9 cellular contexts compared by ENCODE assay signal in the genomic region with DNA sequence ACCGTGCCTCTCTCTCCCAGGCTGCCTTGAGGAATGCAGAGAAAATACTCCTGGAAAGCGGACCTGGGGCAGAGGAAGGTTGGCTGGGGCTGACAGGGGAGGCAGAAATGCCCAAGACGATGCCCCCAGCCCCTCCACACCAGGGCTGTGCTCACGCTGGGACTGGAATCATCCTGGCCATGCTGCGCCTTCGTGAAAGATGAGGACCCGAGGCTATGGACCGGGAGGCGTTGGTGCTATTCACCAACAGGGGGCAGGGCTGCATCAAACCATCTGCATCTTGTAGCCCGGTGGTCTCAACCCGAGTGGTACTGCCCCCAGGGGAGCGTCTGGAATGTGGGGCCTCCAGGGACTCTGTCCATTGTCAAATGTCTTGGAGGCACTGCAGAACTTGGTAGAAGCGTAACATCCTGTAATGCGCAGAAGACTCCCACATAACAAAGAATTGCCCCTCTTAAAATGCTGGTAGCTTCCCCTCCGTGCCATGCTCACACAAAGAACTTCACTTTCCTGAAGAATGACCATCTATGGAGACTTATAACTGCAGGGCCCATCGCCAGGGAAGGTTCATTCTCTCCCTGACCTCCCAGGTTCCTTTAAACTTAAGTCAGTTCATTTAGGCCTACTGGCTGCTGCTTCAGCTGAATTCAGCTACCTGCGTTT.
DNase-seq lines count a peak whose midpoint lies in the region; ATAC-seq, FAIRE-seq and TF ChIP-seq lines count a peak whose summit lies in the region.
"Had no signal": no experiment of that assay in that cellular context is flagged by ENCODE, and none has a peak within 500 bp of the region (broad histone marks: within the 10 kb centered on the region; RNA-seq: fewer than 3 reads in every experiment).

No MANE protein-coding gene starts in this region.

- no peaks in the 10 kb centered on the region for H3K9me3 ChIP-seq in BE2C

- H3K4me1 ChIP-seq in BE2C: peaks cover 6% of the 10 kb centered on the region; the same call in 1 of the 2 replicates

- H3K27me3 ChIP-seq in BE2C: no peaks in the 10 kb centered on the region

- ATAC-seq in HG02678 (IDR thresholded peaks at IDR 0.05; ENCODE audit: unreplicated experiment) (no peak), GM19328 (IDR thresholded peaks at IDR 0.05; ENCODE audit: unreplicated experiment) (no peak)

- no peak for FAIRE-seq in GM18507 (lab: Jason Lieb, UNC)
- FAIRE-seq: colon had no signal

- DNase-seq in BE2C (peak; percentile 67), GM18507 (ENCODE audit: extremely low spot score, insufficient read length, low read depth) (peak; percentile 12), UCSD-AML1 (lab: John Stamatoyannopoulos, UW; ENCODE audit: unreplicated experiment) (peak; percentile 24), iris pigment epithelial cell (ENCODE audit: low read depth) (peak; percentile 9), NCI-H2171 (lab: John Stamatoyannopoulos, UW) (no peak), COR-L47 (lab: John Stamatoyannopoulos, UW) (no peak)

- H3K36me3 ChIP-seq in BE2C: no peaks in the 10 kb centered on the region

- H3K4me3 ChIP-seq in BE2C (ENCODE audit: low read depth, low read length): no peak overlapping the region

- peak; percentile 69 for TF ChIP-seq CTCF in BE2C (IDR thresholded peaks at IDR 0.05; ENCODE audit: low read depth, low read length)

Comparison
In these comparisons a context has a peak if more than half of its experiments do, and no peak if none do; other contexts are left out.
1. DNase-seq: peak in BE2C (single experiment), GM18507 (single experiment), UCSD-AML1 (single experiment) and iris pigment epithelial cell (single experiment); none in NCI-H2171 (single experiment) and COR-L47 (single experiment).